In genomic region chr12:80780746-80781145, GRCh38 we compare ENCODE assay signal across 25 cellular contexts.
A peak's percentile ranks its signal among the peaks of the same experiment; 100 is the strongest.
DNase-seq lines count a peak whose midpoint lies in the region; ATAC-seq, FAIRE-seq and TF ChIP-seq lines count a peak whose summit lies in the region.
"Had no signal": no experiment of that assay in that cellular context is flagged by ENCODE, and none has a peak within 500 bp of the region (broad histone marks: within the 10 kb centered on the region; RNA-seq: fewer than 3 reads in every experiment).

No MANE protein-coding gene starts in this region.

- TF ChIP-seq RAD21 in HepG2 (CRISPR knock-in tag; IDR thresholded peaks at IDR 0.05) = no peak

- no peak overlapping the region for H3K27ac Mint-ChIP-seq in effector memory CD8-positive, alpha-beta T cell
- H3K27ac Mint-ChIP-seq: B cell; CD8-positive, alpha-beta memory T cell had no signal

- H4K20me1 ChIP-seq in mammary epithelial cell (ENCODE audit: insufficient read depth, low read length) = no peaks in the 10 kb centered on the region
- no peaks in the 10 kb centered on the region for H4K20me1 ChIP-seq in HepG2 (ENCODE audit: insufficient read depth, low read length)

- peaks cover 3% of the 10 kb centered on the region for H3K9me3 ChIP-seq in mammary epithelial cell (replicated peaks; ENCODE audit: insufficient read depth, low read length)
- no peaks in the 10 kb centered on the region for H3K9me3 ChIP-seq in breast epithelium
- H3K9me3 ChIP-seq in HepG2 (ENCODE audit: low read length) = no peaks in the 10 kb centered on the region

- H3K36me3 ChIP-seq in mammary epithelial cell (ENCODE audit: insufficient read depth, low read length) (no peaks in the 10 kb centered on the region), breast epithelium (no peaks in the 10 kb centered on the region), HepG2 (replicated peaks in 1 of 2; ENCODE audit: control insufficient read depth in 1 of 2, insufficient read depth in 2 of 2, low read length in 2 of 2) (no peaks in the 10 kb centered on the region)
- H3K36me3 ChIP-seq: SJCRH30 had no signal

- no peaks in the 10 kb centered on the region for H3K4me1 Mint-ChIP-seq in effector memory CD8-positive, alpha-beta T cell (ENCODE audit: low read depth in 2 of 2)
- H3K4me1 Mint-ChIP-seq: B cell; CD8-positive, alpha-beta memory T cell had no signal

- no peak for FAIRE-seq in HepG2 (lab: Jason Lieb, UNC)
- FAIRE-seq: H54 had no signal

- H3K79me2 ChIP-seq in mammary epithelial cell (ENCODE audit: insufficient read depth, low read length) = no peaks in the 10 kb centered on the region
- no peaks in the 10 kb centered on the region for H3K79me2 ChIP-seq in HepG2 (ENCODE audit: insufficient read depth, low read length)

- H3K4me1 ChIP-seq in mammary epithelial cell (ENCODE audit: insufficient read depth, low read length) = peaks cover 22% of the 10 kb centered on the region
- no peaks in the 10 kb centered on the region for H3K4me1 ChIP-seq in breast epithelium
- H3K4me1 ChIP-seq in HepG2 (ENCODE audit: insufficient read depth, low read length) = peaks cover 48% of the 10 kb centered on the region

- no peaks in the 10 kb centered on the region for H3K27me3 Mint-ChIP-seq in effector memory CD8-positive, alpha-beta T cell
- H3K27me3 Mint-ChIP-seq: B cell; CD8-positive, alpha-beta memory T cell had no signal

- DNase-seq in mammary epithelial cell (no peak), breast epithelium (ENCODE audit: low spot score in 2 of 2) (no peak), astrocyte of the hippocampus (ENCODE audit: low read depth, low spot score) (peak; percentile 23), HepG2 (ENCODE audit: low spot score) (peak; percentile 29), DMS114 treated with DMSO at 0.1 percent for 48 hours (lab: John Stamatoyannopoulos, UW; ENCODE audit: unreplicated experiment) (no peak), NCI-H524 (lab: John Stamatoyannopoulos, UW) (no peak)
- DNase-seq in effector memory CD8-positive, alpha-beta T cell = no peak
- DNase-seq: CD8-positive, alpha-beta memory T cell; DMS 273 treated with DMSO at 0.1 percent for 48 hours; DMS79 treated with DMSO at 0.1 percent for 48 hours; KG1; MG63; NCI-H1105 treated with DMSO at 0.1 percent for 48 hours; NCI-H2029; NCI-H446; NCI-H526 treated with DMSO at 0.1 percent for 48 hours; PC-9; SJCRH30 had no signal

- POLR2A ChIA-PET in HepG2 (lab: Yijun Ruan, JAX) = no interaction called here

- no peak overlapping the region for H3K4me3 Mint-ChIP-seq in effector memory CD8-positive, alpha-beta T cell
- H3K4me3 Mint-ChIP-seq: B cell; CD8-positive, alpha-beta memory T cell had no signal

- no peak overlapping the region for H3K27ac ChIP-seq in mammary epithelial cell (ENCODE audit: insufficient read depth, low read depth, low read length)
- no peak overlapping the region for H3K27ac ChIP-seq in breast epithelium
- H3K27ac ChIP-seq in HepG2 (ENCODE audit: extremely low read length, insufficient read depth, low read length) = no peak overlapping the region
- H3K27ac ChIP-seq: 22Rv1, C4-2B, PC-9, SJCRH30 had no signal

- peaks cover 13 to 39% of the 10 kb centered on the region in 2 donors for H3K9me3 Mint-ChIP-seq in effector memory CD8-positive, alpha-beta T cell

- peak overlapping the region; percentile 33 for H2AFZ ChIP-seq in mammary epithelial cell (ENCODE audit: low read depth, low read length)
- no peak overlapping the region for H2AFZ ChIP-seq in HepG2 (ENCODE audit: low read length)
- H2AFZ ChIP-seq: PC-9 had no signal

- no peak overlapping the region for H3K9ac ChIP-seq in mammary epithelial cell (ENCODE audit: insufficient read depth, low read length)
- no peak overlapping the region for H3K9ac ChIP-seq in HepG2 (ENCODE audit: insufficient read depth, low read depth, low read length)

- TF ChIP-seq CTCF in mammary epithelial cell (conservative IDR thresholded peaks at IDR 0.05 in 1 of 2, IDR thresholded peaks at IDR 0.05 in 1 of 2; ENCODE audit: extremely low read depth in 1 of 2, insufficient read depth in 1 of 2, low read depth in 1 of 2, low read length in 2 of 2) = no peak
- TF ChIP-seq CTCF in breast epithelium (IDR thresholded peaks at IDR 0.05) = no peak
- TF ChIP-seq CTCF in HepG2 (CRISPR knock-in tag; IDR thresholded peaks at IDR 0.05) = no peak

- 22% methylated on average over 1 of the region's 2 CpGs for WGBS in mammary epithelial cell (ENCODE audit: low coverage, missing lambda C conversion rate)
- 75% methylated on average over 2 of the region's 2 CpGs for WGBS in HepG2 (ENCODE audit: low lambda C conversion rate)

- CTCF ChIA-PET in mammary epithelial cell (lab: Charles Lee; ENCODE audit: low non-redundant PET) = no interaction called here
- CTCF ChIA-PET in HepG2 (lab: Yijun Ruan, JAX; ENCODE audit: low intra/inter-chr PET ratio, low total read pairs) = no interaction called here

- ATAC-seq in HepG2 = no peak; the same call in 1 of the 3 replicates
- no peak for ATAC-seq in GM19467 (IDR thresholded peaks at IDR 0.05; ENCODE audit: unreplicated experiment)
- no peak for ATAC-seq in effector memory CD8-positive, alpha-beta T cell (replicated peaks)
- ATAC-seq: Right ventricle myocardium inferior, SK-N-SH treated with all-trans-retinoic acid at 6 μM for 48 hours had no signal

- TF ChIP-seq POLR2A in breast epithelium (IDR thresholded peaks at IDR 0.05) = no peak
- TF ChIP-seq POLR2A in HepG2 (IDR thresholded peaks at IDR 0.05; ENCODE audit: insufficient read depth in 1 of 2, low read depth in 2 of 2, low read length in 2 of 2) = no peak

- no peak for TF ChIP-seq EP300 in HepG2 (IDR thresholded peaks at IDR 0.05; ENCODE audit: low read depth in 2 of 2, low read length in 2 of 2)
- TF ChIP-seq EP300 in HepG2 (CRISPR knock-in tag; IDR thresholded peaks at IDR 0.05; ENCODE audit: borderline replicate concordance) = no peak

- no peaks in the 10 kb centered on the region for H3K36me3 Mint-ChIP-seq in effector memory CD8-positive, alpha-beta T cell (ENCODE audit: insufficient read depth)
- H3K36me3 Mint-ChIP-seq: CD8-positive, alpha-beta memory T cell had no signal

- dilution Hi-C loops in mammary epithelial cell (cut with HindIII; ENCODE audit: low sequenced_read_pairs) = no loop called here

- H3K27me3 ChIP-seq in mammary epithelial cell (ENCODE audit: insufficient read depth, low read length) = no peaks in the 10 kb centered on the region
- H3K27me3 ChIP-seq in breast epithelium = no peaks in the 10 kb centered on the region
- H3K27me3 ChIP-seq in HepG2 (ENCODE audit: control insufficient read depth in 1 of 2, insufficient read depth in 2 of 2, low read length in 2 of 2) = no peaks in the 10 kb centered on the region
- H3K27me3 ChIP-seq: MG63, SJCRH30 had no signal

- no TSS peak for BruUV-seq in mammary epithelial cell (replicated peaks; lab: Mats Ljungman, UMichigan)
- no TSS peak for BruUV-seq in HepG2 (replicated peaks; lab: Mats Ljungman, UMichigan)

- H3K4me2 ChIP-seq in mammary epithelial cell (ENCODE audit: insufficient read depth, low read depth, low read length) (no peak overlapping the region), HepG2 (ENCODE audit: low read depth, low read length) (0 out of 2 replicates have a peak overlapping the region, but pooled peaks have one; percentile 15)
- H3K4me2 ChIP-seq: PC-9 had no signal

- intact Hi-C loops in mammary epithelial cell (cut with micrococcal nuclease) = no loop called here
- intact Hi-C loops in breast epithelium (cut with DNase I; ENCODE audit: low total_unique reads) = no loop called here
- intact Hi-C loops in HepG2 (cut with micrococcal nuclease; ENCODE audit: unreplicated experiment) = no loop called here

- in situ Hi-C loops in mammary epithelial cell (cut with MboI; ENCODE audit: low sequenced_read_pairs in 2 of 2) (no loop called here), HepG2 (cut with HindIII; ENCODE audit: extremely low pct_ligation_motif_present, low pct_unique_long_range_greater_than_20kb) (no loop called here)

- H3K4me3 ChIP-seq in mammary epithelial cell (replicated peaks in 1 of 3; ENCODE audit: insufficient read depth in 1 of 3, low read depth in 2 of 3, low read length in 3 of 3) = no peak overlapping the region
- H3K4me3 ChIP-seq in breast epithelium = no peak overlapping the region
- H3K4me3 ChIP-seq in HepG2 (replicated peaks in 1 of 3; ENCODE audit: insufficient read depth in 1 of 3, low read depth in 2 of 3, low read length in 3 of 3) = no peak overlapping the region
- H3K4me3 ChIP-seq: MG63, PC-9, SJCRH30 had no signal

TF ChIP-seq in HepG2, 621 proteins besides CTCF, POLR2A, EP300 and RAD21 (continues in another document):
- TF ChIP-seq ARID3A (IDR thresholded peaks at IDR 0.05; ENCODE audit: low read depth, low read length) (peak; percentile 83), ZNF20 (CRISPR knock-in tag; IDR thresholded peaks at IDR 0.05) (no peak)

Comparison
In these comparisons a context has a peak if more than half of its experiments do, and no peak if none do; other contexts are left out.
1. DNase-seq: peak in astrocyte of the hippocampus (single experiment) and HepG2 (single experiment); none in mammary epithelial cell (single experiment), breast epithelium (0 of 2), DMS114 treated with DMSO at 0.1 percent for 48 hours (single experiment), NCI-H524 (0 of 2) and effector memory CD8-positive, alpha-beta T cell (0 of 3).